In genomic region chr1:226498690-226499008, GRCh38 we compare ENCODE assay signal across 30 cellular contexts. TPM values are rescaled to one million over a fixed set of nuclear protein-coding genes. Genes with fewer than 3 reads are reported as not detected.
"Had no signal": no experiment of that assay in that cellular context is flagged by ENCODE, and none has a peak within 500 bp of the region (broad histone marks: within the 10 kb centered on the region; RNA-seq: fewer than 3 reads in every experiment).

No MANE protein-coding gene starts in this region.

- H3K27me3 ChIP-seq: colonic mucosa, gastrocnemius medialis, pancreas, testis had no signal

- H3K4me1 ChIP-seq: colonic mucosa, gastrocnemius medialis, prostate gland, testis had no signal

- H3K4me3 ChIP-seq: colonic mucosa, dorsolateral prefrontal cortex, gastrocnemius medialis, hepatocyte, pancreas, prostate gland, testis had no signal

- H2AFZ ChIP-seq: hepatocyte had no signal

- H3K27ac ChIP-seq: colonic mucosa, gastrocnemius medialis, hepatocyte, pancreas, prostate gland, testis had no signal

- ATAC-seq: activated T-cell treated with anti-CD3 and anti-CD28 coated beads, Interleukin-2, amount 50 U/mL, for 4 hours; activated T-helper 17 cell treated with anti-CD3 and anti-CD28 coated beads, Interleukin-2, amount 50 U/mL, for 72 hours; effector memory CD8-positive, alpha-beta T cell; gastrocnemius medialis; left cardiac atrium; pancreas; sciatic nerve; stimulated activated naive B cell treated with anti-CD40 and anti-IgM and Interleukin-4, amounts not matched to agents 10 μg/mL and 1 μg/mL and 100 μg/mL, for 72 hours; T-helper 17 cell had no signal

- H3K4me2 ChIP-seq: hepatocyte had no signal

- H3K36me3 ChIP-seq: colonic mucosa, gastrocnemius medialis, pancreas, prostate gland had no signal

- H3K9me3 ChIP-seq: colonic mucosa, gastrocnemius medialis, pancreas, prostate gland, testis had no signal

- H3K79me2 ChIP-seq: hepatocyte had no signal

- DNase-seq: activated CD4-positive, alpha-beta memory T cell treated with anti-CD3 and anti-CD28 coated beads for 36 hours; activated CD4-positive, alpha-beta T cell treated with anti-CD3 and anti-CD28 coated beads, Interleukin-2, amount 10 ng/mL, durations not matched to agents 24 days and 14 days; activated CD4-positive, CD25-positive, alpha-beta regulatory T cell treated with anti-CD3 and anti-CD28 coated beads, Interleukin-2, amount 50 U/mL, for 72 hours; activated gamma-delta T cell treated with Interleukin-2 at 50 U/mL for 16 hours; activated naive CD4-positive, alpha-beta T cell treated with anti-CD3 and anti-CD28 coated beads, Interleukin-2, amount 50 U/mL, for 16 hours; activated T-cell treated with anti-CD3 and anti-CD28 coated beads, Interleukin-2, amount 50 U/mL, for 4 hours; amniotic stem cell; colonic mucosa; effector memory CD8-positive, alpha-beta T cell; erythroblast; gastrocnemius medialis; left cardiac atrium; mammary epithelial cell; naive B cell; nephron progenitor cell; pancreas; small intestine; stimulated activated CD4-positive, alpha-beta T cell treated with anti-CD3 and anti-CD28 coated beads, Interleukin-4, amount 100 ng/mL, for 4 hours; stimulated activated CD8-positive, alpha-beta memory T cell treated with anti-CD3 and anti-CD28 coated beads, Interleukin-4, amount 100 ng/mL, for 48 hours; stimulated activated naive B cell treated with anti-CD40 and anti-IgM and Interleukin-4, amounts not matched to agents 10 μg/mL and 1 μg/mL and 100 μg/mL, for 72 hours; T-helper 17 cell; testis; trophoblast cell had no signal

RNA-seq across cellular contexts. Expression of gene STUM, which starts 49.9 kb away (rescaled TPM):
- total RNA-seq: activated CD4-positive, alpha-beta memory T cell treated with anti-CD3 and anti-CD28 coated beads for 36 hours; activated CD4-positive, alpha-beta T cell treated with anti-CD3 and anti-CD28 coated beads, Interleukin-2, amount 10 ng/mL, durations not matched to agents 24 days and 14 days; activated T-cell treated with anti-CD3 and anti-CD28 coated beads, Interleukin-2, amount 50 U/mL, for 4 hours; activated T-helper 17 cell treated with anti-CD3 and anti-CD28 coated beads, Interleukin-2, amount 50 U/mL, for 72 hours; astrocyte; bronchial epithelial cell; T-helper 17 cell had no signal
- polyA plus RNA-seq: hepatocyte, mammary epithelial cell had no signal
